ENCODE assay signal across 17 cellular contexts in genomic region chr2:234672498-234673150, GRCh38.
"Had no signal": no experiment of that assay in that cellular context is flagged by ENCODE, and none has a peak within 500 bp of the region (broad histone marks: within the 10 kb centered on the region; RNA-seq: fewer than 3 reads in every experiment).

No MANE protein-coding gene starts in this region.

- H3K9ac ChIP-seq: neural progenitor cell had no signal

- H3K36me3 ChIP-seq: left ventricle myocardium inferior, neural progenitor cell, ovary, thyroid gland, WERI-Rb-1 had no signal

- H2AFZ ChIP-seq: neural progenitor cell had no signal

- H3K27me3 ChIP-seq: neural progenitor cell, ovary, thyroid gland had no signal

- H3K27ac ChIP-seq: left ventricle myocardium inferior, neural progenitor cell, ovary, thyroid gland, WERI-Rb-1 had no signal

- H3K9me3 ChIP-seq: left ventricle myocardium inferior, ovary, thyroid gland had no signal

- H3K4me2 ChIP-seq: neural progenitor cell had no signal

- H3K4me1 ChIP-seq: thyroid gland had no signal

- DNase-seq: activated CD4-positive, alpha-beta T cell treated with anti-CD3 and anti-CD28 coated beads for 1 hour; activated CD4-positive, alpha-beta T cell treated with anti-CD3 and anti-CD28 coated beads, Interleukin-2, amount 50 U/mL, for 4 hours; activated effector memory CD4-positive, alpha-beta T cell treated with anti-CD3 and anti-CD28 coated beads, Interleukin-2, amount 50 U/mL, for 16 hours; activated T-cell treated with anti-CD3 and anti-CD28 coated beads, Interleukin-2, amount 50 U/mL, for 72 hours; effector memory CD4-positive, alpha-beta T cell; foreskin melanocyte; head of caudate nucleus; left ventricle myocardium inferior; naive thymus-derived CD4-positive, alpha-beta T cell; ovary; stimulated activated CD4-positive, alpha-beta T cell treated with anti-CD3 and anti-CD28 coated beads, Interleukin-2, amount 100 ng/mL, for 24 hours; stimulated activated naive CD4-positive, alpha-beta T cell treated with Interleukin-2 at 50 U/mL for 16 hours; SW 1271; T-helper 2 cell; thyroid gland; WERI-Rb-1 had no signal

- H3K4me3 ChIP-seq: left ventricle myocardium inferior, neural progenitor cell, ovary, thyroid gland had no signal

- ATAC-seq: activated T-cell treated with anti-CD3 and anti-CD28 coated beads, Interleukin-2, amount 50 U/mL, for 72 hours; naive thymus-derived CD4-positive, alpha-beta T cell had no signal
